21 cellular contexts compared by ENCODE assay signal in the genomic region with DNA sequence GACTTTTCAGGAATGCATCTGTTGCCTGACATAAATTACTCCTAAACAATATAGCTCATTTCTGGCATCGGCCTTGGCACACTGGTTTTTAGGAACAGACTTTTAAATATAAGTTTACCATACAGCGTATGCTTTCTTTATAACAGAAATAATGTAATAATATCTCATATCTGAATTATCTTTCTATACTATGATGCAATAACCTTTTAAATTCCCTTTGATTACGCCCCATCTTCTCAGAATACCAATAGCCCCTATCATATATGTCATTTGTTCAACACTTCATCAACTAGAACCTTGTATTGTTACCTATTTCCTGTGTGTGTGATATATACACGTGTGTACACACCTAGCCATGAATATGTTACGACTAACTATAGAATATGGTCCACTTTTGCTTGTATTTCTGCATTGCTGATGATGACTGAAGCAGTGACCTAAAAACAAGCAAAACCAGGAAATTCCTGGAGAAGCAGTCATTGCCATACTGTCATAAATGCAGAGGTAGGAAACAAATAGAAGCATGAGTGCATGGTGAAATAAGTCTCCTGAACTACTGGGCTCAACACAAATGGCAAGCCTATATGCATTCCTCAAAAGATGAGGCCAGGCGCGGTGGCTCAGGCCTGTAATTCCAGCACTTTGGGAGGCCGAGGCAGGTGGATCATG.
DNase-seq lines count a peak whose midpoint lies in the region; ATAC-seq and TF ChIP-seq lines count a peak whose summit lies in the region.
"Had no signal": no experiment of that assay in that cellular context is flagged by ENCODE, and none has a peak within 500 bp of the region (broad histone marks: within the 10 kb centered on the region; RNA-seq: fewer than 3 reads in every experiment).

No MANE protein-coding gene starts in this region.

- no peaks in the 10 kb centered on the region for H3K4me1 Mint-ChIP-seq in CD8-positive, alpha-beta memory T cell
- H3K4me1 Mint-ChIP-seq: activated naive CD8-positive, alpha-beta T cell treated with anti-CD3 and anti-CD28 coated beads for 36 hours; T-cell had no signal

- H3K27ac Mint-ChIP-seq in activated naive CD4-positive, alpha-beta T cell treated with anti-CD3 and anti-CD28 coated beads, Interleukin-2, amount 50 U/mL, for 72 hours = no peak overlapping the region
- no peak overlapping the region for H3K27ac Mint-ChIP-seq in CD8-positive, alpha-beta memory T cell
- H3K27ac Mint-ChIP-seq: activated naive CD8-positive, alpha-beta T cell treated with anti-CD3 and anti-CD28 coated beads for 36 hours; T-cell had no signal

- no peak overlapping the region for H3K27ac ChIP-seq in left ventricle myocardium inferior (replicated peaks)
- H3K27ac ChIP-seq in CD8-positive, alpha-beta memory T cell (ENCODE audit: low read depth, low read length) = no peak overlapping the region
- H3K27ac ChIP-seq: gastrocnemius medialis, lower lobe of right lung, ovary had no signal

- no peaks in the 10 kb centered on the region for H3K27me3 ChIP-seq in left ventricle myocardium inferior (ENCODE audit: low read depth)
- no peaks in the 10 kb centered on the region for H3K27me3 ChIP-seq in CD8-positive, alpha-beta memory T cell (ENCODE audit: insufficient read depth, low read length, poor library complexity, severe bottlenecking)
- H3K27me3 ChIP-seq: gastrocnemius medialis, ovary had no signal

- CTCF ChIA-PET in CD8-positive, alpha-beta memory T cell (lab: Charles Lee) = no interaction called here

- peaks cover 7 to 12% of the 10 kb centered on the region in 2 donors for H3K9me3 Mint-ChIP-seq in activated naive CD4-positive, alpha-beta T cell treated with anti-CD3 and anti-CD28 coated beads, Interleukin-2, amount 50 U/mL, for 72 hours
- no peaks in the 10 kb centered on the region for H3K9me3 Mint-ChIP-seq in CD8-positive, alpha-beta memory T cell

- H3K27me3 Mint-ChIP-seq in CD8-positive, alpha-beta memory T cell = no peaks in the 10 kb centered on the region
- H3K27me3 Mint-ChIP-seq: activated naive CD8-positive, alpha-beta T cell treated with anti-CD3 and anti-CD28 coated beads for 36 hours had no signal

- H3K4me3 Mint-ChIP-seq in CD8-positive, alpha-beta memory T cell = no peak overlapping the region
- H3K4me3 Mint-ChIP-seq: activated naive CD8-positive, alpha-beta T cell treated with anti-CD3 and anti-CD28 coated beads for 36 hours; T-cell had no signal

- DNase-seq in AG08395 (ENCODE audit: low spot score) (peak; percentile 44), HPDE6-E6E7 (ENCODE audit: extremely low spot score) (peak; percentile 11), astrocyte of the spinal cord (ENCODE audit: low read depth, low spot score) (peak; percentile 66), hepatic stellate cell (ENCODE audit: low spot score) (peak; percentile 20), left ventricle myocardium inferior (no peak)
- DNase-seq in activated naive CD4-positive, alpha-beta T cell treated with anti-CD3 and anti-CD28 coated beads, Interleukin-2, amount 50 U/mL, for 72 hours (ENCODE audit: low spot score in 2 of 2) = no peak
- no peak for DNase-seq in CD8-positive, alpha-beta memory T cell
- DNase-seq: activated naive CD8-positive, alpha-beta T cell treated with anti-CD3 and anti-CD28 coated beads for 36 hours; activated T-cell treated with anti-CD3 and anti-CD28 coated beads, Interleukin-2, amount 50 U/mL, for 1 hour; caudate nucleus; effector CD8-positive, alpha-beta T cell; gastrocnemius medialis; GOT3; lower lobe of right lung; NCI-H345; ovary; small intestine; stimulated activated CD4-positive, alpha-beta T cell treated with anti-CD3 and anti-CD28 coated beads, Interleukin-4, amount 100 ng/mL, for 4 hours; stimulated activated CD8-positive, alpha-beta memory T cell treated with anti-CD3 and anti-CD28 coated beads, Interleukin-4, amount 100 ng/mL, for 48 hours; T-cell had no signal

- H3K4me3 ChIP-seq in astrocyte of the spinal cord (ENCODE audit: low read depth, low read length) (no peak overlapping the region), left ventricle myocardium inferior (no peak overlapping the region)
- H3K4me3 ChIP-seq in CD8-positive, alpha-beta memory T cell (ENCODE audit: low read length) = no peak overlapping the region
- H3K4me3 ChIP-seq: gastrocnemius medialis, lower lobe of right lung, ovary had no signal

- intact Hi-C loops in left ventricle myocardium inferior (cut with micrococcal nuclease) = no loop called here

- in situ Hi-C loops in astrocyte of the spinal cord (cut with HindIII; ENCODE audit: low sequenced_read_pairs) = no loop called here

- peaks cover 9% of the 10 kb centered on the region for H3K9me3 ChIP-seq in left ventricle myocardium inferior (replicated peaks)
- H3K9me3 ChIP-seq in CD8-positive, alpha-beta memory T cell (ENCODE audit: low read length) = no peaks in the 10 kb centered on the region
- H3K9me3 ChIP-seq: gastrocnemius medialis, lower lobe of right lung, ovary had no signal

- no peaks in the 10 kb centered on the region for H3K36me3 ChIP-seq in left ventricle myocardium inferior
- H3K36me3 ChIP-seq in CD8-positive, alpha-beta memory T cell (ENCODE audit: insufficient read depth, low read length) = no peaks in the 10 kb centered on the region
- H3K36me3 ChIP-seq: gastrocnemius medialis, lower lobe of right lung, ovary had no signal

- POLR2A ChIA-PET in CD8-positive, alpha-beta memory T cell (lab: Charles Lee) = no interaction called here

- ATAC-seq in activated naive CD4-positive, alpha-beta T cell treated with anti-CD3 and anti-CD28 coated beads, Interleukin-2, amount 50 U/mL, for 72 hours = no peak
- no peak for ATAC-seq in HG02678 (IDR thresholded peaks at IDR 0.05; ENCODE audit: unreplicated experiment)
- ATAC-seq: gastrocnemius medialis, lower lobe of right lung, T-cell had no signal

- TF ChIP-seq CTCF in astrocyte of the spinal cord (IDR thresholded peaks at IDR 0.05; ENCODE audit: low read depth, low read length) = no peak
- no peak for TF ChIP-seq CTCF in left ventricle myocardium inferior (IDR thresholded peaks at IDR 0.05; ENCODE audit: borderline replicate concordance)

- H3K4me1 ChIP-seq in left ventricle myocardium inferior = no peaks in the 10 kb centered on the region
- no peaks in the 10 kb centered on the region for H3K4me1 ChIP-seq in CD8-positive, alpha-beta memory T cell (ENCODE audit: insufficient read depth, low read length)
- H3K4me1 ChIP-seq: gastrocnemius medialis, lower lobe of right lung had no signal

- H3K36me3 Mint-ChIP-seq in activated naive CD4-positive, alpha-beta T cell treated with anti-CD3 and anti-CD28 coated beads, Interleukin-2, amount 50 U/mL, for 72 hours = no peaks in the 10 kb centered on the region
- H3K36me3 Mint-ChIP-seq in CD8-positive, alpha-beta memory T cell = no peaks in the 10 kb centered on the region
- H3K36me3 Mint-ChIP-seq: activated naive CD8-positive, alpha-beta T cell treated with anti-CD3 and anti-CD28 coated beads for 36 hours; T-cell had no signal

Comparison
In these comparisons a context has a peak if more than half of its experiments do, and no peak if none do; other contexts are left out.
1. DNase-seq: peak in AG08395 (single experiment), HPDE6-E6E7 (single experiment), astrocyte of the spinal cord (single experiment) and hepatic stellate cell (single experiment); none in activated naive CD4-positive, alpha-beta T cell treated with anti-CD3 and anti-CD28 coated beads, Interleukin-2, amount 50 U/mL, for 72 hours (0 of 2), left ventricle myocardium inferior (single experiment) and CD8-positive, alpha-beta memory T cell (0 of 5).